1 cellular context compared by ENCODE assay signal in genomic region chr19:952680-953500, GRCh38.
TF ChIP-seq lines count a peak whose summit lies in the region.

No MANE protein-coding gene starts in this region.

TF ChIP-seq in GM12878, 131 proteins besides CTCF, POLR2A, EP300 and RAD21:
- TF ChIP-seq DPF2 (IDR thresholded peaks at IDR 0.05), result peak; percentile 64
- no peak for TF ChIP-seq PRDM15 (CRISPR knock-in tag; IDR thresholded peaks at IDR 0.05)
- no peak for TF ChIP-seq FOS (IDR thresholded peaks at IDR 0.05; ENCODE audit: borderline replicate concordance, extremely low read depth, insufficient read length)
- no peak for TF ChIP-seq ZNF24 (IDR thresholded peaks at IDR 0.05)
- no peak for TF ChIP-seq CREB1 (IDR thresholded peaks at IDR 0.05; ENCODE audit: low read depth)
- TF ChIP-seq SREBF1 (IDR thresholded peaks at IDR 0.05; ENCODE audit: low read length), result no peak
- peak in 1 of 2 experiments; percentile 31; a peak in 1 of 4 replicates for TF ChIP-seq BHLHE40 (IDR thresholded peaks at IDR 0.05; ENCODE audit: borderline replicate concordance in 1 of 2, low read depth in 2 of 2, low read length in 1 of 2)
- TF ChIP-seq ZNF687 (IDR thresholded peaks at IDR 0.05), result 0 out of 2 replicates have a peak, but pooled peaks have one; percentile 46
- TF ChIP-seq IRF4 (IDR thresholded peaks at IDR 0.05; ENCODE audit: low read depth, low read length), result no peak
- TF ChIP-seq IKZF2 (IDR thresholded peaks at IDR 0.05), result peak in 1 of 2 experiments; percentile 19; a peak in 2 of 4 replicates
- 0 out of 2 replicates have a peak, but pooled peaks have one; percentile 36 for TF ChIP-seq IKZF1 (conservative IDR thresholded peaks at IDR 0.05)
- no peak for TF ChIP-seq EGR1 (IDR thresholded peaks at IDR 0.05; ENCODE audit: borderline replicate concordance in 1 of 2, low read depth in 2 of 2, low read length in 2 of 2)
- TF ChIP-seq MTA2 (IDR thresholded peaks at IDR 0.05; ENCODE audit: low read depth), result peak; percentile 16; the same call in 1 of the 2 replicates
- TF ChIP-seq ZNF274 (IDR thresholded peaks at IDR 0.05; ENCODE audit: insufficient read depth, insufficient read length), result no peak
- TF ChIP-seq HDAC2 (IDR thresholded peaks at IDR 0.05), result no peak
- TF ChIP-seq GATAD2B (conservative IDR thresholded peaks at IDR 0.05; ENCODE audit: low read depth), result peak; percentile 81
- no peak for TF ChIP-seq HDGF (IDR thresholded peaks at IDR 0.05)
- TF ChIP-seq, protein P1, sequence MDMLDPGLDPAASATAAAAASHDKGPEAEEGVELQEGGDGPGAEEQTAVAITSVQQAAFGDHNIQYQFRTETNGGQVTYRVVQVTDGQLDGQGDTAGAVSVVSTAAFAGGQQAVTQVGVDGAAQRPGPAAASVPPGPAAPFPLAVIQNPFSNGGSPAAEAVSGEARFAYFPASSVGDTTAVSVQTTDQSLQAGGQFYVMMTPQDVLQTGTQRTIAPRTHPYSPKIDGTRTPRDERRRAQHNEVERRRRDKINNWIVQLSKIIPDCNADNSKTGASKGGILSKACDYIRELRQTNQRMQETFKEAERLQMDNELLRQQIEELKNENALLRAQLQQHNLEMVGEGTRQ (IDR thresholded peaks at IDR 0.05; ENCODE audit: borderline replicate concordance, low read depth, low read length), result no peak
- TF ChIP-seq NFYA (IDR thresholded peaks at IDR 0.05; ENCODE audit: borderline replicate concordance, low read depth, low read length), result no peak
- TF ChIP-seq YY1 (IDR thresholded peaks at IDR 0.05; ENCODE audit: low read depth, low read length), result no peak
- TF ChIP-seq ESRRA (IDR thresholded peaks at IDR 0.05; ENCODE audit: low read length), result peak; percentile 95
- TF ChIP-seq RUNX3 (IDR thresholded peaks at IDR 0.05; ENCODE audit: low read length), result peak; percentile 30; the same call in 1 of the 2 replicates
- no peak for TF ChIP-seq POU2F2 (IDR thresholded peaks at IDR 0.05; ENCODE audit: borderline replicate concordance, low read depth, low read length)
- peak; percentile 79 for TF ChIP-seq MEF2B (IDR thresholded peaks at IDR 0.05; ENCODE audit: partially characterized antibody, poor library complexity, severe bottlenecking)
- TF ChIP-seq NR2F1 (conservative IDR thresholded peaks at IDR 0.05), result peak; percentile 90
- no peak for TF ChIP-seq MXI1 (IDR thresholded peaks at IDR 0.05; ENCODE audit: low read depth, low read length)
- no peak for TF ChIP-seq JUNB (IDR thresholded peaks at IDR 0.05)
- TF ChIP-seq SRF (IDR thresholded peaks at IDR 0.05; ENCODE audit: low read depth in 2 of 2, low read length in 2 of 2), result 0 out of 4 replicates have a peak, but pooled peaks of 1 of the 2 experiments have one; percentile 45
- TF ChIP-seq TAF1 (IDR thresholded peaks at IDR 0.05; ENCODE audit: borderline replicate concordance, low read depth, low read length), result no peak
- TF ChIP-seq NFXL1 (IDR thresholded peaks at IDR 0.05; ENCODE audit: borderline replicate concordance), result no peak
- no peak for TF ChIP-seq CREM (IDR thresholded peaks at IDR 0.05; ENCODE audit: low read depth)
- no peak for TF ChIP-seq RELB (IDR thresholded peaks at IDR 0.05; ENCODE audit: low read depth)
- no peak for TF ChIP-seq ZNF622 (IDR thresholded peaks at IDR 0.05)
- TF ChIP-seq, protein P2, sequence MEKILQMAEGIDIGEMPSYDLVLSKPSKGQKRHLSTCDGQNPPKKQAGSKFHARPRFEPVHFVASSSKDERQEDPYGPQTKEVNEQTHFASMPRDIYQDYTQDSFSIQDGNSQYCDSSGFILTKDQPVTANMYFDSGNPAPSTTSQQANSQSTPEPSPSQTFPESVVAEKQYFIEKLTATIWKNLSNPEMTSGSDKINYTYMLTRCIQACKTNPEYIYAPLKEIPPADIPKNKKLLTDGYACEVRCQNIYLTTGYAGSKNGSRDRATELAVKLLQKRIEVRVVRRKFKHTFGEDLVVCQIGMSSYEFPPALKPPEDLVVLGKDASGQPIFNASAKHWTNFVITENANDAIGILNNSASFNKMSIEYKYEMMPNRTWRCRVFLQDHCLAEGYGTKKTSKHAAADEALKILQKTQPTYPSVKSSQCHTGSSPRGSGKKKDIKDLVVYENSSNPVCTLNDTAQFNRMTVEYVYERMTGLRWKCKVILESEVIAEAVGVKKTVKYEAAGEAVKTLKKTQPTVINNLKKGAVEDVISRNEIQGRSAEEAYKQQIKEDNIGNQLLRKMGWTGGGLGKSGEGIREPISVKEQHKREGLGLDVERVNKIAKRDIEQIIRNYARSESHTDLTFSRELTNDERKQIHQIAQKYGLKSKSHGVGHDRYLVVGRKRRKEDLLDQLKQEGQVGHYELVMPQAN (conservative IDR thresholded peaks at IDR 0.05), result 0 out of 2 replicates have a peak, but pooled peaks have one; percentile 32
- peak; percentile 7; the same call in 1 of the 2 replicates for TF ChIP-seq TCF12 (IDR thresholded peaks at IDR 0.05; ENCODE audit: low read depth, low read length)
